9 cellular contexts compared by ENCODE assay signal in the genomic region with DNA sequence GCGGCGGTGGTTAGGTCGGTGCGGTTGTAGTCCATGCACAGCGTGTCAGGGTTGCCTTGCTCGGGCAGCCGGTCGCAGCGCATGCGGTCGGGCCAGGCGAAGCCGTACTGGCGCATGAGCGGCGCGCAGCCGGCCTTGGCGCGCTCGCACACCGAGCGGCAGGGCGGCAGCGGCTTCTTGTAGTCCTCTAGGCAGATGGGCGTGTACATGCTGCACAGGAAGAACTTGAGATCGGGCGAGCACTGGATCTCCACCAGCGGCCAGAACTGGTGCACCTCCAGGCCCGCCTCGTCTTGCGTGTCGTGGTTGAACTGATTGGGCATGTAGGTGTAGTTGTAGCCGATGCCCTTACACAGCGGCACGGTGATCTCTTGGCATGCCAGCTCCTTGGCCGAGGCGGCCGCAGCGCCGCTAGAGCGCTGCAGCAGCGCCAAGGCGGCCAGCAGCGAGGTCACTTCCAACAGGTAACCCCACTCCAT. TPM values are rescaled to one million over a fixed set of nuclear protein-coding genes. Genes with fewer than 3 reads are reported as not detected.
DNase-seq lines count a peak whose midpoint lies in the region; ATAC-seq and TF ChIP-seq lines count a peak whose summit lies in the region.
"Had no signal": no experiment of that assay in that cellular context is flagged by ENCODE, and none has a peak within 500 bp of the region (broad histone marks: within the 10 kb centered on the region; RNA-seq: fewer than 3 reads in every experiment).

No MANE protein-coding gene starts in this region.

- no peaks in the 10 kb centered on the region for H3K9me3 Mint-ChIP-seq in MCF 10A (ENCODE audit: unreplicated experiment)

- no peak overlapping the region; the same call in 1 of the 2 replicates for H2AFZ ChIP-seq in SK-N-SH (ENCODE audit: low read depth)

- 0% methylated on average over 9 of the region's 45 CpGs for WGBS in SK-N-SH (ENCODE audit: low lambda C conversion rate)

- H3K9ac ChIP-seq in SK-N-SH = peak overlapping the region; percentile 58; the same call in 1 of the 2 replicates

- H4K20me1 ChIP-seq in SK-N-SH (ENCODE audit: insufficient read depth) = peaks cover 30% of the 10 kb centered on the region

- H3K4me3 Mint-ChIP-seq in MCF 10A (ENCODE audit: unreplicated experiment) = peak overlapping the region; percentile 85

- no peaks in the 10 kb centered on the region for H3K9me2 ChIP-seq in SK-N-SH

- H3K27me3 Mint-ChIP-seq in MCF 10A (ENCODE audit: insufficient read depth, unreplicated experiment) = no peaks in the 10 kb centered on the region

- peaks cover 14% of the 10 kb centered on the region for H3K4me1 Mint-ChIP-seq in MCF 10A (ENCODE audit: insufficient read depth, unreplicated experiment)

- ATAC-seq in GM19452 (IDR thresholded peaks at IDR 0.05; ENCODE audit: unreplicated experiment) = peak; percentile 31

- H3K27ac ChIP-seq in SK-N-SH (ENCODE audit: low read depth in 2 of 2, low read length in 1 of 2) = no peak overlapping the region

- no peak for TF ChIP-seq RAD21 in SK-N-SH (IDR thresholded peaks at IDR 0.05; ENCODE audit: low read length)

- CTCF ChIA-PET in SK-N-SH (lab: Yijun Ruan, JAX) = interaction anchor here (0.6 to 4.0 kb wide), 18 partner anchors 9 to 1264 kb away, joined by 3 to 24 read pairs (median 4); partner anchors contain the start of gene CREM
- CTCF ChIA-PET in MCF 10A (lab: Yijun Ruan, JAX) = interaction anchor here (1.0 to 1.1 kb wide), 2 partner anchors 973 to 1084 kb away, joined by 3 read pairs; no protein-coding TSS in a partner anchor

- no peak overlapping the region for H3K27ac Mint-ChIP-seq in MCF 10A (ENCODE audit: low read depth, unreplicated experiment)

- TF ChIP-seq CTCF in SK-N-SH (IDR thresholded peaks at IDR 0.05) = 0 out of 2 replicates have a peak, but pooled peaks have one; percentile 12
- TF ChIP-seq CTCF in MCF 10A (IDR thresholded peaks at IDR 0.05; ENCODE audit: unreplicated experiment) = no peak

- H3K4me1 ChIP-seq in SK-N-SH (ENCODE audit: control insufficient read depth in 1 of 2, insufficient read depth in 2 of 2, low read depth in 1 of 2, low read length in 1 of 2) = peaks cover 7 to 25% of the 10 kb centered on the region in 2 experiments; a peak in 2 of 4 replicates

- H3K27me3 ChIP-seq in SK-N-SH (ENCODE audit: insufficient read depth) = no peaks in the 10 kb centered on the region; the same call in 1 of the 2 replicates

- no peak for TF ChIP-seq EP300 in SK-N-SH (IDR thresholded peaks at IDR 0.05; ENCODE audit: borderline replicate concordance in 1 of 2, low read depth in 1 of 2, low read length in 1 of 2)

- DNase-seq in DMS 273 treated with DMSO at 0.1 percent for 48 hours (lab: John Stamatoyannopoulos, UW) (peak; percentile 23), HT-29 (ENCODE audit: low spot score) (peak; percentile 79), SK-N-SH (peak; percentile 84), MCF 10A (ENCODE audit: unreplicated experiment) (peak; percentile 72), iPS-NIHi11 (ENCODE audit: low spot score) (peak; percentile 35), skeletal muscle cell (ENCODE audit: low read depth) (peak; percentile 65), globus pallidus (ENCODE audit: low spot score) (no peak)

- H3K36me3 ChIP-seq in SK-N-SH (replicated peaks in 1 of 2; ENCODE audit: control insufficient read depth in 1 of 2, insufficient read depth in 2 of 2, low read length in 1 of 2) = peaks cover 0 to 11% of the 10 kb centered on the region in 2 experiments

- BruUV-seq in MCF 10A (replicated peaks; lab: Mats Ljungman, UMichigan) = no TSS peak

- POLR2A ChIA-PET in SK-N-SH (lab: Yijun Ruan, JAX) = no interaction called here
- POLR2A ChIA-PET in MCF 10A (lab: Yijun Ruan, JAX) = interaction anchor here (0.6 to 1.5 kb wide), 9 partner anchors 140 to 1138 kb away, joined by 3 to 5 read pairs (median 3); no protein-coding TSS in a partner anchor

- no peaks in the 10 kb centered on the region for H3K9me3 ChIP-seq in SK-N-SH

- H3K79me2 ChIP-seq in SK-N-SH (ENCODE audit: insufficient read depth) = peaks cover 24% of the 10 kb centered on the region

- H3K4me2 ChIP-seq in SK-N-SH = peak overlapping the region; percentile 98

- intact Hi-C loops in MCF 10A (cut with micrococcal nuclease) = loop anchor here (2.0 to 10.0 kb wide), 4 partner anchors 272 to 964 kb away; no protein-coding TSS in a partner anchor

- peaks cover 50% of the 10 kb centered on the region for H3K36me3 Mint-ChIP-seq in MCF 10A (ENCODE audit: insufficient read depth, unreplicated experiment)

- H3K4me3 ChIP-seq in SK-N-SH (ENCODE audit: low read depth in 2 of 2, low read length in 1 of 2) (peak overlapping the region; percentile 68 to 88), skeletal muscle cell (ENCODE audit: low read depth, low read length) (peak overlapping the region; percentile 51)

- H3F3A ChIP-seq in SK-N-SH (replicated peaks; ENCODE audit: insufficient read depth) = peaks cover 31% of the 10 kb centered on the region

TF ChIP-seq in SK-N-SH, 30 proteins besides CTCF, POLR2A, EP300 and RAD21:
- peak; percentile 55 for TF ChIP-seq NRF1 (IDR thresholded peaks at IDR 0.05; ENCODE audit: low read depth, low read length)
- TF ChIP-seq, protein P1, sequence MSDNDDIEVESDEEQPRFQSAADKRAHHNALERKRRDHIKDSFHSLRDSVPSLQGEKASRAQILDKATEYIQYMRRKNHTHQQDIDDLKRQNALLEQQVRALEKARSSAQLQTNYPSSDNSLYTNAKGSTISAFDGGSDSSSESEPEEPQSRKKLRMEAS (IDR thresholded peaks at IDR 0.05; ENCODE audit: low read depth) = peak; percentile 85
- TF ChIP-seq CHD2 (IDR thresholded peaks at IDR 0.05; ENCODE audit: low read length, partially characterized antibody) = no peak

RNA-seq across cellular contexts. Expression of gene FZD8, which starts 1.1 kb away (rescaled TPM):
- 0.99 and 1.1 TPM in 2 replicates for total RNA-seq in HT-29 (2014; rRNA removed; shearing (Covaris generic))
- polyA plus RNA-seq in SK-N-SH (2012; rRNA removed) = 1.4 TPM in 2 replicates
- polyA plus RNA-seq in SK-N-SH (2012; cell fraction: cytosol; rRNA removed) = 0.81 and 1.3 TPM in 2 replicates
- polyA plus RNA-seq in SK-N-SH (2012; cell fraction: nucleus; rRNA removed) = 1.4 and 1.7 TPM in 2 replicates
- total RNA-seq in MCF 10A (2022) = 9.8 and 13.0 TPM in 2 replicates

RNA-seq across cellular contexts. Expression of gene GJD4, which starts 35.8 kb away (rescaled TPM):
- not detected in 2 replicates for total RNA-seq in HT-29 (2014; rRNA removed; shearing (Covaris generic))
- polyA plus RNA-seq in SK-N-SH (2012; rRNA removed) = not detected in 2 replicates
- polyA plus RNA-seq in SK-N-SH (2012; cell fraction: cytosol; rRNA removed) = not detected in 2 replicates
- polyA plus RNA-seq in SK-N-SH (2012; cell fraction: nucleus; rRNA removed) = 0.04 TPM in 1 of 2 replicates, not detected in the other
- not detected in 2 replicates for total RNA-seq in MCF 10A (2022)
- total RNA-seq: activated CD8-positive, alpha-beta memory T cell treated with anti-CD3 and anti-CD28 coated beads for 36 hours had no signal
